Comparison of ENCODE assay signal across 21 cellular contexts in genomic region chr6:15546591-15546990, GRCh38.
A peak's percentile ranks its signal among the peaks of the same experiment; 100 is the strongest.
DNase-seq lines count a peak whose midpoint lies in the region; ATAC-seq, FAIRE-seq and TF ChIP-seq lines count a peak whose summit lies in the region.
"Had no signal": no experiment of that assay in that cellular context is flagged by ENCODE, and none has a peak within 500 bp of the region (broad histone marks: within the 10 kb centered on the region; RNA-seq: fewer than 3 reads in every experiment).

No MANE protein-coding gene starts in this region.

- FAIRE-seq in HepG2 (lab: Jason Lieb, UNC) (no peak), urothelium cell line (lab: Jason Lieb, UNC) (no peak)
- FAIRE-seq: D721Med, RCC 7860 had no signal

- DNase-seq in HepG2 (ENCODE audit: low spot score) (no peak), right lobe of liver (no peak), SK-N-MC (ENCODE audit: low read depth, low spot score) (no peak), islet precursor cell (peak; percentile 61), urothelium cell line (ENCODE audit: low spot score) (peak; percentile 23), spleen (no peak)
- no peak for DNase-seq in stimulated activated CD4-positive, alpha-beta T cell treated with anti-CD3 and anti-CD28 coated beads, Interleukin-12 subunit alpha, Interleukin-12 subunit beta, amount 100 ng/mL, for 4 hours
- DNase-seq: DMS79 treated with DMSO at 0.1 percent for 48 hours, H7, HFFc6, KG1, NCI-H1105, NCI-H2227 treated with DMSO at 0.1 percent for 48 hours, NCI-H524, NCI-H82, SHP77, SK-N-SH had no signal

- no peak for TF ChIP-seq CTCF in HepG2 (CRISPR knock-in tag; IDR thresholded peaks at IDR 0.05)
- TF ChIP-seq CTCF in right lobe of liver (IDR thresholded peaks at IDR 0.05): no peak
- TF ChIP-seq CTCF in spleen (IDR thresholded peaks at IDR 0.05 in 8 of 11, conservative IDR thresholded peaks at IDR 0.05 in 3 of 11): no peak

- no peak for TF ChIP-seq RAD21 in HepG2 (CRISPR knock-in tag; IDR thresholded peaks at IDR 0.05)

- 93% methylated on average over 5 of the region's 5 CpGs for WGBS in HepG2 (ENCODE audit: low lambda C conversion rate)
- 94% methylated on average over 5 of the region's 5 CpGs for WGBS in right lobe of liver (ENCODE audit: insufficient coverage, low coverage, low lambda C conversion rate, missing lambda C conversion rate)
- 92 to 98% (median 98%) methylated on average over 5 of the region's 5 CpGs for WGBS in spleen, 5 donors

- no TSS peak for BruUV-seq in HepG2 (replicated peaks; lab: Mats Ljungman, UMichigan)

- no peak overlapping the region for H2AFZ ChIP-seq in HepG2 (ENCODE audit: low read length)

- H3K27ac ChIP-seq in HepG2 (ENCODE audit: extremely low read length, insufficient read depth, low read length) (no peak overlapping the region), right lobe of liver (no peak overlapping the region), SK-N-MC (peak overlapping the region; percentile 30; the same call in 1 of the 2 replicates), spleen (no peak overlapping the region)
- H3K27ac ChIP-seq: HL-60 had no signal

- H3K9me3 ChIP-seq in HepG2 (ENCODE audit: low read length): no peaks in the 10 kb centered on the region
- H3K9me3 ChIP-seq in right lobe of liver: no peaks in the 10 kb centered on the region
- H3K9me3 ChIP-seq in SK-N-MC (ENCODE audit: low read depth, low read length): no peaks in the 10 kb centered on the region
- peaks cover 0 to 14% (median 11%) of the 10 kb centered on the region in 8 donors for H3K9me3 ChIP-seq in spleen
- H3K9me3 ChIP-seq: SK-N-SH had no signal

- no peak overlapping the region for H3K9ac ChIP-seq in HepG2 (ENCODE audit: insufficient read depth, low read depth, low read length)
- no peak overlapping the region for H3K9ac ChIP-seq in SK-N-MC (ENCODE audit: insufficient read length)
- H3K9ac ChIP-seq: SK-N-SH had no signal

- ATAC-seq in HepG2: no peak
- no peak for ATAC-seq in right lobe of liver
- no peak for ATAC-seq in HG02763 (IDR thresholded peaks at IDR 0.05; ENCODE audit: unreplicated experiment)

- TF ChIP-seq POLR2A in HepG2 (IDR thresholded peaks at IDR 0.05; ENCODE audit: insufficient read depth in 1 of 2, low read depth in 2 of 2, low read length in 2 of 2) (no peak), right lobe of liver (IDR thresholded peaks at IDR 0.05) (no peak), spleen (IDR thresholded peaks at IDR 0.05) (no peak)

- POLR2A ChIA-PET in HepG2 (lab: Yijun Ruan, JAX): no interaction called here

- no peak overlapping the region for H3K4me2 ChIP-seq in HepG2 (ENCODE audit: low read depth, low read length)
- H3K4me2 ChIP-seq: SK-N-SH had no signal

- no peaks in the 10 kb centered on the region for H3K79me2 ChIP-seq in HepG2 (ENCODE audit: insufficient read depth, low read length)

- no peak overlapping the region for H3K4me3 ChIP-seq in HepG2 (replicated peaks in 1 of 3; ENCODE audit: insufficient read depth in 1 of 3, low read depth in 2 of 3, low read length in 3 of 3)
- H3K4me3 ChIP-seq in right lobe of liver: no peak overlapping the region
- no peak overlapping the region for H3K4me3 ChIP-seq in SK-N-MC
- no peak overlapping the region for H3K4me3 ChIP-seq in spleen

- in situ Hi-C loops in HepG2 (cut with HindIII; ENCODE audit: extremely low pct_ligation_motif_present, low pct_unique_long_range_greater_than_20kb): no loop called here

- no peaks in the 10 kb centered on the region for H4K20me1 ChIP-seq in HepG2 (ENCODE audit: insufficient read depth, low read length)

- CTCF ChIA-PET in HepG2 (lab: Yijun Ruan, JAX; ENCODE audit: low intra/inter-chr PET ratio, low total read pairs): no interaction called here

- intact Hi-C loops in HepG2 (cut with micrococcal nuclease; ENCODE audit: unreplicated experiment) (no loop called here), right lobe of liver (cut with DNase I) (no loop called here), spleen (cut with DNase I; ENCODE audit: low total_unique reads) (no loop called here)

- H3K4me1 ChIP-seq in HepG2 (ENCODE audit: insufficient read depth, low read length): no peaks in the 10 kb centered on the region
- H3K4me1 ChIP-seq in right lobe of liver: no peaks in the 10 kb centered on the region
- H3K4me1 ChIP-seq in spleen: peaks cover 11 to 70% (median 14%) of the 10 kb centered on the region in 6 donors

- no peaks in the 10 kb centered on the region for H3K27me3 ChIP-seq in HepG2 (ENCODE audit: control insufficient read depth in 1 of 2, insufficient read depth in 2 of 2, low read length in 2 of 2)
- H3K27me3 ChIP-seq in right lobe of liver: no peaks in the 10 kb centered on the region
- no peaks in the 10 kb centered on the region for H3K27me3 ChIP-seq in spleen (replicated peaks in 1 of 7)

- TF ChIP-seq EP300 in HepG2 (IDR thresholded peaks at IDR 0.05; ENCODE audit: low read depth in 2 of 2, low read length in 2 of 2): no peak
- TF ChIP-seq EP300 in HepG2 (CRISPR knock-in tag; IDR thresholded peaks at IDR 0.05; ENCODE audit: borderline replicate concordance): no peak

- no peaks in the 10 kb centered on the region for H3K36me3 ChIP-seq in HepG2 (replicated peaks in 1 of 2; ENCODE audit: control insufficient read depth in 1 of 2, insufficient read depth in 2 of 2, low read length in 2 of 2)
- no peaks in the 10 kb centered on the region for H3K36me3 ChIP-seq in right lobe of liver
- 0 out of 2 replicates have a peak, but pooled peaks cover 3% of the 10 kb centered on the region for H3K36me3 ChIP-seq in SK-N-MC (ENCODE audit: insufficient read depth, low read length)
- H3K36me3 ChIP-seq in spleen: no peaks in the 10 kb centered on the region

TF ChIP-seq in HepG2, 621 proteins besides CTCF, POLR2A, EP300 and RAD21:
- TF ChIP-seq HOMEZ (CRISPR knock-in tag; IDR thresholded peaks at IDR 0.05; ENCODE audit: low read depth) (peak; percentile 21; the same call in 1 of the 2 replicates), SRY (CRISPR knock-in tag; IDR thresholded peaks at IDR 0.05) (no peak), FOSL2 (CRISPR knock-in tag; IDR thresholded peaks at IDR 0.05) (peak; percentile 19; the same call in 1 of the 2 replicates)
TF ChIP-seq in HepG2: peak in this region for 2.

Comparison
In these comparisons a context has a peak if more than half of its experiments do, and no peak if none do; other contexts are left out.
1. DNase-seq: peak in islet precursor cell (single experiment) and urothelium cell line (single experiment); none in HepG2 (single experiment), right lobe of liver (0 of 3), SK-N-MC (single experiment), spleen (single experiment) and stimulated activated CD4-positive, alpha-beta T cell treated with anti-CD3 and anti-CD28 coated beads, Interleukin-12 subunit alpha, Interleukin-12 subunit beta, amount 100 ng/mL, for 4 hours (single experiment).